Comparison of ENCODE assay signal across 23 cellular contexts in the genomic region with DNA sequence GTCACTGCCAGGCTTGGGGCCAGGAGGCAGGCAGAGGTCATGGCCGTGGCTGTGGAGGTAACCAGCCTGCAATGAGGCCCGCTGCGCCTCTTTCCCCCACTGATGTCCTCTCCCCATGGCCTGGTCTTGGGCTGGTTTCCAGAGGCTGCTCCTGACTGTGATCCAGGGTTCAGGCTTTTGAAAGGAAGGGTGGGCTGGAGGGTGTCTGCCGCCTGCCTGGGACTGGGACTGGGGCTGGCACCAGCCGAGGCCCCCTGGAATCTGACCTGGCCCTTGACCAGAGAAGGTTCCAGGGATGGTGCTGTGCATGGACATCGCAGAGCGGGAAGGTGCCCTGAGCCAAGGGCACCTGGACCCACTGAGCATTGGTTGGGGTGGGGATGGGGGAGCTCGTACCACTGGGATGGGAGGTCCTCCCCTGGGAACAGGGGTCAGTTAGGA. TPM values are rescaled to one million over a fixed set of nuclear protein-coding genes. Genes with fewer than 3 reads are reported as not detected.
"Had no signal": no experiment of that assay in that cellular context is flagged by ENCODE, and none has a peak within 500 bp of the region (broad histone marks: within the 10 kb centered on the region; RNA-seq: fewer than 3 reads in every experiment).

No MANE protein-coding gene starts in this region.

- H3K9ac ChIP-seq: SK-N-SH had no signal

- H3K4me1 ChIP-seq: psoas muscle had no signal

- H2AFZ ChIP-seq: hepatocyte had no signal

- FAIRE-seq: colon, keratinocyte had no signal

- H3K27ac Mint-ChIP-seq: activated CD4-positive, alpha-beta T cell treated with anti-CD3 and anti-CD28 coated beads for 36 hours; activated CD8-positive, alpha-beta T cell treated with anti-CD3 and anti-CD28 coated beads, Interleukin-2, amount 10 ng/mL, durations not matched to agents 7 days and 5 days; activated T-helper 2 cell treated with anti-CD3 and anti-CD28 coated beads, Interferon-gamma antibody, Interleukin-2, Interleukin-4, amounts not matched to agents 10 μg/mL and 5 μg/mL and 100 μg/mL, durations not matched to agents 14 hours and 24 hours and 36 hours; memory B cell; natural killer cell treated with Interleukin-12 subunit alpha and Interleukin-12 subunit beta and Interleukin-15 and Interleukin-18, amount 100 ng/mL, for 72 hours; stimulated activated naive CD8-positive, alpha-beta T cell treated with anti-CD3 and anti-CD28 coated beads, Interleukin-15, amount 100 ng/mL, for 72 hours had no signal

- H3K36me3 Mint-ChIP-seq: natural killer cell treated with Interleukin-12 subunit alpha and Interleukin-12 subunit beta and Interleukin-15 and Interleukin-18, amount 100 ng/mL, for 72 hours had no signal

- H3K9me3 ChIP-seq: esophagus squamous epithelium, left ventricle myocardium inferior, psoas muscle, right lobe of liver, SK-N-SH, thoracic aorta had no signal

- H3K27ac ChIP-seq: cardiac muscle cell, esophagus squamous epithelium, hepatocyte, left ventricle myocardium inferior, psoas muscle, right lobe of liver, thoracic aorta had no signal

- H3K27me3 ChIP-seq: hepatocyte, right lobe of liver had no signal

- H3K4me3 Mint-ChIP-seq: activated CD4-positive, alpha-beta T cell treated with anti-CD3 and anti-CD28 coated beads for 36 hours; activated CD8-positive, alpha-beta T cell treated with anti-CD3 and anti-CD28 coated beads, Interleukin-2, amount 10 ng/mL, durations not matched to agents 7 days and 5 days; memory B cell; natural killer cell treated with Interleukin-12 subunit alpha and Interleukin-12 subunit beta and Interleukin-15 and Interleukin-18, amount 100 ng/mL, for 72 hours; stimulated activated naive CD8-positive, alpha-beta T cell treated with anti-CD3 and anti-CD28 coated beads, Interleukin-15, amount 100 ng/mL, for 72 hours had no signal

- H3K4me1 Mint-ChIP-seq: activated CD4-positive, alpha-beta T cell treated with anti-CD3 and anti-CD28 coated beads for 36 hours had no signal

- H3K4me2 ChIP-seq: hepatocyte, SK-N-SH, smooth muscle cell had no signal

- H3K4me3 ChIP-seq: cardiac muscle cell, esophagus squamous epithelium, hepatocyte, left ventricle myocardium inferior, psoas muscle, right lobe of liver, smooth muscle cell, thoracic aorta had no signal

- H3K79me2 ChIP-seq: hepatocyte had no signal

- ATAC-seq: activated CD4-positive, alpha-beta T cell treated with anti-CD3 and anti-CD28 coated beads for 36 hours; activated CD8-positive, alpha-beta T cell treated with anti-CD3 and anti-CD28 coated beads, Interleukin-2, amount 10 ng/mL, durations not matched to agents 7 days and 5 days; psoas muscle; right lobe of liver; stimulated activated naive CD8-positive, alpha-beta T cell treated with anti-CD3 and anti-CD28 coated beads, Interleukin-15, amount 100 ng/mL, for 72 hours had no signal

- H3K9me3 Mint-ChIP-seq: activated T-helper 2 cell treated with anti-CD3 and anti-CD28 coated beads, Interferon-gamma antibody, Interleukin-2, Interleukin-4, amounts not matched to agents 10 μg/mL and 5 μg/mL and 100 μg/mL, durations not matched to agents 14 hours and 24 hours and 36 hours; memory B cell; natural killer cell treated with Interleukin-12 subunit alpha and Interleukin-12 subunit beta and Interleukin-15 and Interleukin-18, amount 100 ng/mL, for 72 hours; stimulated activated naive CD8-positive, alpha-beta T cell treated with anti-CD3 and anti-CD28 coated beads, Interleukin-15, amount 100 ng/mL, for 72 hours had no signal

- H3K36me3 ChIP-seq: cardiac muscle cell, esophagus squamous epithelium, left ventricle myocardium inferior, right lobe of liver, thoracic aorta had no signal

- DNase-seq: activated CD4-positive, alpha-beta T cell treated with anti-CD3 and anti-CD28 coated beads for 36 hours; activated CD8-positive, alpha-beta T cell treated with anti-CD3 and anti-CD28 coated beads, Interleukin-2, amount 10 ng/mL, durations not matched to agents 7 days and 5 days; activated naive CD4-positive, alpha-beta T cell treated with anti-CD3 and anti-CD28 coated beads, Interleukin-2, amount 50 U/mL, for 16 hours; activated T-cell treated with anti-CD3 and anti-CD28 coated beads for 4 hours; effector CD4-positive, alpha-beta T cell; esophagus squamous epithelium; left ventricle myocardium inferior; occipital lobe; SK-N-SH; T-helper 1 cell; T1000 had no signal

RNA-seq across cellular contexts. Expression of gene THY1, which starts 59.6 kb away (rescaled TPM):
- total RNA-seq: activated CD8-positive, alpha-beta T cell treated with anti-CD3 and anti-CD28 coated beads, Interleukin-2, amount 10 ng/mL, durations not matched to agents 7 days and 5 days; natural killer cell treated with Interleukin-12 subunit alpha and Interleukin-12 subunit beta and Interleukin-15 and Interleukin-18, amount 100 ng/mL, for 72 hours had no signal
